Comparison of ENCODE assay signal across 18 cellular contexts in genomic region chr2:157827377-157827776, GRCh38. TPM values are rescaled to one million over a fixed set of nuclear protein-coding genes. Genes with fewer than 3 reads are reported as not detected.
A peak's percentile ranks its signal among the peaks of the same experiment; 100 is the strongest.
DNase-seq lines count a peak whose midpoint lies in the region; ATAC-seq and TF ChIP-seq lines count a peak whose summit lies in the region.
"Had no signal": no experiment of that assay in that cellular context is flagged by ENCODE, and none has a peak within 500 bp of the region (broad histone marks: within the 10 kb centered on the region; RNA-seq: fewer than 3 reads in every experiment).

No MANE protein-coding gene starts in this region.

- H3K9me2 ChIP-seq in PC-9 (ENCODE audit: insufficient read depth) = no peaks in the 10 kb centered on the region

- no peaks in the 10 kb centered on the region for H3K9me3 ChIP-seq in PC-9 (ENCODE audit: insufficient read depth, low read depth)
- H3K9me3 ChIP-seq: BLaER1 had no signal

- no peak overlapping the region for H2AFZ ChIP-seq in PC-9

- no peaks in the 10 kb centered on the region for H3K36me3 ChIP-seq in PC-9 (ENCODE audit: low read depth)
- H3K36me3 ChIP-seq: BLaER1 had no signal

- H3K27me3 ChIP-seq in PC-9 (ENCODE audit: insufficient read depth, low read depth) (no peaks in the 10 kb centered on the region), foreskin keratinocyte (no peaks in the 10 kb centered on the region)
- H3K27me3 ChIP-seq: BLaER1 had no signal

- CTCF ChIA-PET in activated naive CD4-positive, alpha-beta T cell treated with anti-CD3 and anti-CD28 coated beads, Interleukin-2, amount 10 ng/mL, durations not matched to agents 7 days and 5 days (lab: Charles Lee) = interaction anchor here (1.6 kb wide), 1 partner anchor 9 kb away, joined by 4 read pairs; no protein-coding TSS in a partner anchor
- CTCF ChIA-PET in PC-9 (lab: Charles Lee) = no interaction called here

- ATAC-seq in foreskin keratinocyte (no peak), GM21619 (IDR thresholded peaks at IDR 0.05; ENCODE audit: unreplicated experiment) (no peak), GM21381 (IDR thresholded peaks at IDR 0.05; ENCODE audit: unreplicated experiment) (no peak)
- ATAC-seq: CD8-positive, alpha-beta T cell; GM12878 had no signal

- H3K4me1 Mint-ChIP-seq in activated naive CD4-positive, alpha-beta T cell treated with anti-CD3 and anti-CD28 coated beads, Interleukin-2, amount 10 ng/mL, durations not matched to agents 7 days and 5 days = peaks cover 9% of the 10 kb centered on the region

- H3K36me3 Mint-ChIP-seq in activated naive CD4-positive, alpha-beta T cell treated with anti-CD3 and anti-CD28 coated beads, Interleukin-2, amount 10 ng/mL, durations not matched to agents 7 days and 5 days = peaks cover 51% of the 10 kb centered on the region

- H3K27ac ChIP-seq in PC-9 = peak overlapping the region; percentile 79; the same call in 1 of the 2 replicates
- peak overlapping the region; percentile 23 for H3K27ac ChIP-seq in foreskin keratinocyte
- H3K27ac ChIP-seq: 22Rv1, BLaER1 had no signal

- TF ChIP-seq CTCF in PC-9 (conservative IDR thresholded peaks at IDR 0.05) (no peak), foreskin keratinocyte (conservative IDR thresholded peaks at IDR 0.05) (no peak)

- H3K4me1 ChIP-seq in PC-9 (replicated peaks; ENCODE audit: insufficient read depth) (peaks cover 34% of the 10 kb centered on the region), foreskin keratinocyte (peaks cover 13% of the 10 kb centered on the region)
- H3K4me1 ChIP-seq: BLaER1 had no signal

- DNase-seq in activated naive CD4-positive, alpha-beta T cell treated with anti-CD3 and anti-CD28 coated beads, Interleukin-2, amount 10 ng/mL, durations not matched to agents 7 days and 5 days = no peak
- DNase-seq in activated naive CD4-positive, alpha-beta T cell (lab: John Stamatoyannopoulos, UW) = no peak
- DNase-seq in PC-9 (no peak), foreskin keratinocyte (no peak), T-helper 2 cell (no peak)
- DNase-seq: CD8-positive, alpha-beta T cell; DMS 273 treated with DMSO at 0.1 percent for 48 hours; DMS53; DND-41; EL; GOT3; H7 had no signal

- no peak overlapping the region for H3K4me2 ChIP-seq in PC-9
- H3K4me2 ChIP-seq: BLaER1 had no signal

- intact Hi-C loops in PC-9 (cut with micrococcal nuclease; ENCODE audit: unreplicated experiment) = no loop called here

- H3K79me2 ChIP-seq in PC-9 (ENCODE audit: low read depth) = no peaks in the 10 kb centered on the region

- no peaks in the 10 kb centered on the region for H3K27me3 Mint-ChIP-seq in activated naive CD4-positive, alpha-beta T cell treated with anti-CD3 and anti-CD28 coated beads, Interleukin-2, amount 10 ng/mL, durations not matched to agents 7 days and 5 days

- H3K27ac Mint-ChIP-seq in activated naive CD4-positive, alpha-beta T cell treated with anti-CD3 and anti-CD28 coated beads, Interleukin-2, amount 10 ng/mL, durations not matched to agents 7 days and 5 days = peak overlapping the region; percentile 62
- H3K27ac Mint-ChIP-seq: CD14-positive monocyte; CD8-positive, alpha-beta T cell had no signal

- H4K20me1 ChIP-seq in PC-9 (ENCODE audit: insufficient read depth) = no peaks in the 10 kb centered on the region
- H4K20me1 ChIP-seq: BLaER1 had no signal

- H3F3A ChIP-seq in PC-9 (ENCODE audit: insufficient read depth, low read depth) = peaks cover 10% of the 10 kb centered on the region

- POLR2A ChIA-PET in PC-9 (lab: Charles Lee; ENCODE audit: unreplicated experiment) = no interaction called here

- H3K4me3 ChIP-seq in PC-9 = no peak overlapping the region
- H3K4me3 ChIP-seq: BLaER1, GM12878 had no signal

- BruUV-seq in PC-9 (replicated peaks; lab: Mats Ljungman, UMichigan) = no TSS peak

- no peak overlapping the region for H3K4me3 Mint-ChIP-seq in activated naive CD4-positive, alpha-beta T cell treated with anti-CD3 and anti-CD28 coated beads, Interleukin-2, amount 10 ng/mL, durations not matched to agents 7 days and 5 days
- H3K4me3 Mint-ChIP-seq: CD14-positive monocyte; CD8-positive, alpha-beta T cell had no signal

- no peaks in the 10 kb centered on the region for H3K9me3 Mint-ChIP-seq in activated naive CD4-positive, alpha-beta T cell treated with anti-CD3 and anti-CD28 coated beads, Interleukin-2, amount 10 ng/mL, durations not matched to agents 7 days and 5 days
- H3K9me3 Mint-ChIP-seq: CD8-positive, alpha-beta T cell had no signal

RNA-seq across cellular contexts. Expression of gene ACVR1, which starts 48.8 kb away (rescaled TPM):
- 8.6 and 8.9 TPM in 2 replicates for total RNA-seq in PC-9 (2021)
- 24.4 and 28.3 TPM in 2 replicates for total RNA-seq in foreskin keratinocyte
- polyA plus RNA-seq in foreskin keratinocyte = 13.2 and 13.7 TPM in 2 replicates
